ENCODE assay signal across 12 cellular contexts in genomic region chr21:25487046-25487594, GRCh38.
DNase-seq lines count a peak whose midpoint lies in the region; ATAC-seq, FAIRE-seq and TF ChIP-seq lines count a peak whose summit lies in the region.
"Had no signal": no experiment of that assay in that cellular context is flagged by ENCODE, and none has a peak within 500 bp of the region (broad histone marks: within the 10 kb centered on the region; RNA-seq: fewer than 3 reads in every experiment).

No MANE protein-coding gene starts in this region.

- peak overlapping the region; percentile 49 for H3K4me3 Mint-ChIP-seq in activated B cell treated with CpG ODN at 0.5 μM for 24 hours

- H3K9me3 Mint-ChIP-seq in activated B cell treated with CpG ODN at 0.5 μM for 24 hours = peaks cover 7% of the 10 kb centered on the region

- peak; percentile 23; the same call in 1 of the 2 replicates for TF ChIP-seq POLR2A in GM12891 (IDR thresholded peaks at IDR 0.05; ENCODE audit: low read depth, low read length)
- no peak for TF ChIP-seq POLR2A in ovary (IDR thresholded peaks at IDR 0.05)

- WGBS in SK-N-SH (ENCODE audit: low lambda C conversion rate) = 66% methylated on average over 3 of the region's 3 CpGs
- WGBS in ovary, 3 donors = 70 to 76% (median 72%) methylated on average over 3 of the region's 3 CpGs

- TF ChIP-seq EP300 in SK-N-SH (IDR thresholded peaks at IDR 0.05; ENCODE audit: borderline replicate concordance in 1 of 2, low read depth in 1 of 2, low read length in 1 of 2) (no peak), ovary (IDR thresholded peaks at IDR 0.05) (no peak)

- no peak overlapping the region for H2AFZ ChIP-seq in SK-N-SH (ENCODE audit: low read depth)
- H2AFZ ChIP-seq in osteoblast (ENCODE audit: low read length) = no peak overlapping the region

- no peaks in the 10 kb centered on the region for H3F3A ChIP-seq in SK-N-SH (replicated peaks; ENCODE audit: insufficient read depth)

- CTCF ChIA-PET in activated B cell treated with CpG ODN at 0.5 μM for 24 hours (lab: Charles Lee) (interaction anchor here (0.7 to 1.5 kb wide), 2 partner anchors 19 to 20 kb away, joined by 3 to 6 read pairs; no protein-coding TSS in a partner anchor), SK-N-SH (lab: Yijun Ruan, JAX) (no interaction called here)

- POLR2A ChIA-PET in activated B cell treated with CpG ODN at 0.5 μM for 24 hours (lab: Charles Lee) = interaction anchor here (0.6 to 4.0 kb wide), 14 partner anchors 15 to 401 kb away, joined by 3 to 30 read pairs (median 6); no protein-coding TSS in a partner anchor
- POLR2A ChIA-PET in SK-N-SH (lab: Yijun Ruan, JAX) = no interaction called here

- H3K79me2 ChIP-seq in SK-N-SH (ENCODE audit: insufficient read depth) = no peaks in the 10 kb centered on the region
- no peaks in the 10 kb centered on the region for H3K79me2 ChIP-seq in osteoblast (ENCODE audit: insufficient read depth, low read length)

- peak; percentile 56 for ATAC-seq in GM19467 (IDR thresholded peaks at IDR 0.05; ENCODE audit: unreplicated experiment)
- peak; percentile 68 for ATAC-seq in HG03135 (IDR thresholded peaks at IDR 0.05; ENCODE audit: unreplicated experiment)
- peak; percentile 85 for ATAC-seq in activated B cell treated with CpG ODN at 0.5 μM for 24 hours (ENCODE audit: low read depth)
- ATAC-seq: gastrocnemius medialis had no signal

- TF ChIP-seq RAD21 in SK-N-SH (IDR thresholded peaks at IDR 0.05; ENCODE audit: low read length) = no peak

- no peak overlapping the region for H3K27ac ChIP-seq in SK-N-SH (ENCODE audit: low read depth in 2 of 2, low read length in 1 of 2)
- no peak overlapping the region for H3K27ac ChIP-seq in ovary
- H3K27ac ChIP-seq in osteoblast (ENCODE audit: low read depth, low read length) = no peak overlapping the region
- H3K27ac ChIP-seq: gastrocnemius medialis, SJCRH30, stomach had no signal

- peaks cover 11% of the 10 kb centered on the region; the same call in 1 of the 2 replicates for H3K9me3 ChIP-seq in SK-N-SH
- no peaks in the 10 kb centered on the region for H3K9me3 ChIP-seq in ovary
- H3K9me3 ChIP-seq in osteoblast (ENCODE audit: low read depth, low read length) = no peaks in the 10 kb centered on the region
- H3K9me3 ChIP-seq: gastrocnemius medialis, SJCRH30 had no signal

- DNase-seq in GM12891 (ENCODE audit: insufficient read length, low spot score) = no peak
- DNase-seq in activated B cell treated with CpG ODN at 0.5 μM for 24 hours = no peak
- no peak for DNase-seq in SK-N-SH
- no peak for DNase-seq in ovary
- DNase-seq in osteoblast (ENCODE audit: insufficient read length, low spot score, missing footprints) = no peak
- no peak for DNase-seq in NCI-H2171 (lab: John Stamatoyannopoulos, UW)
- DNase-seq: amygdala, gastrocnemius medialis, SJCRH30, stomach had no signal

- no peak for TF ChIP-seq CTCF in activated B cell treated with CpG ODN at 0.5 μM for 24 hours (IDR thresholded peaks at IDR 0.05)
- TF ChIP-seq CTCF in SK-N-SH (IDR thresholded peaks at IDR 0.05) = no peak
- no peak for TF ChIP-seq CTCF in ovary (IDR thresholded peaks at IDR 0.05)
- no peak for TF ChIP-seq CTCF in osteoblast (IDR thresholded peaks at IDR 0.05; ENCODE audit: extremely low read depth, low read depth, low read length)

- no peak overlapping the region for H3K4me3 ChIP-seq in SK-N-SH (ENCODE audit: low read depth in 2 of 2, low read length in 1 of 2)
- no peak overlapping the region for H3K4me3 ChIP-seq in ovary
- H3K4me3 ChIP-seq in osteoblast (ENCODE audit: insufficient read depth, low read length) = no peak overlapping the region
- H3K4me3 ChIP-seq: gastrocnemius medialis, SJCRH30, stomach had no signal

- H3K36me3 Mint-ChIP-seq in activated B cell treated with CpG ODN at 0.5 μM for 24 hours (ENCODE audit: low read depth) = no peaks in the 10 kb centered on the region

- H3K4me1 ChIP-seq in SK-N-SH (ENCODE audit: control insufficient read depth in 1 of 2, insufficient read depth in 2 of 2, low read depth in 1 of 2, low read length in 1 of 2) (peaks cover 0 to 3% of the 10 kb centered on the region in 2 experiments; a peak in 1 of 4 replicates), ovary (ENCODE audit: insufficient read depth) (no peaks in the 10 kb centered on the region), osteoblast (ENCODE audit: insufficient read depth, low read length) (no peaks in the 10 kb centered on the region)
- H3K4me1 ChIP-seq: gastrocnemius medialis, SJCRH30, stomach had no signal

- FAIRE-seq in GM12891 (lab: Jason Lieb, UNC) = peak; percentile 88

- H3K9ac ChIP-seq in SK-N-SH = no peak overlapping the region

- H3K36me3 ChIP-seq in SK-N-SH (replicated peaks in 1 of 2; ENCODE audit: control insufficient read depth in 1 of 2, insufficient read depth in 2 of 2, low read length in 1 of 2) (no peaks in the 10 kb centered on the region), ovary (no peaks in the 10 kb centered on the region), osteoblast (ENCODE audit: insufficient read depth, low read length) (no peaks in the 10 kb centered on the region)
- H3K36me3 ChIP-seq: gastrocnemius medialis, SJCRH30, stomach had no signal

- H4K20me1 ChIP-seq in SK-N-SH (ENCODE audit: insufficient read depth) = no peaks in the 10 kb centered on the region
- no peaks in the 10 kb centered on the region for H4K20me1 ChIP-seq in osteoblast (ENCODE audit: insufficient read depth, low read length)

- intact Hi-C loops in activated B cell treated with CpG ODN at 0.5 μM for 24 hours (cut with micrococcal nuclease) (loop anchor here (1.0 to 10.0 kb wide), 9 partner anchors 15 to 302 kb away; no protein-coding TSS in a partner anchor), ovary (cut with DNase I) (no loop called here)

- H3K27ac Mint-ChIP-seq in activated B cell treated with CpG ODN at 0.5 μM for 24 hours = peak overlapping the region; percentile 90

- no peaks in the 10 kb centered on the region for H3K9me2 ChIP-seq in SK-N-SH

- H3K27me3 Mint-ChIP-seq in activated B cell treated with CpG ODN at 0.5 μM for 24 hours = no peaks in the 10 kb centered on the region

- peaks cover 73% of the 10 kb centered on the region for H3K4me1 Mint-ChIP-seq in activated B cell treated with CpG ODN at 0.5 μM for 24 hours

- H3K4me2 ChIP-seq in SK-N-SH (no peak overlapping the region), osteoblast (ENCODE audit: insufficient read depth, low read length) (no peak overlapping the region)

- H3K27me3 ChIP-seq in SK-N-SH (ENCODE audit: insufficient read depth) (no peaks in the 10 kb centered on the region), ovary (no peaks in the 10 kb centered on the region), osteoblast (ENCODE audit: insufficient read depth, low read length) (no peaks in the 10 kb centered on the region)
- H3K27me3 ChIP-seq: gastrocnemius medialis, SJCRH30, stomach had no signal

TF ChIP-seq in GM12891, 5 proteins besides CTCF, POLR2A, EP300 and RAD21:
- TF ChIP-seq POU2F2 (IDR thresholded peaks at IDR 0.05; ENCODE audit: low read depth, low read length) = no peak
- TF ChIP-seq SPI1 (IDR thresholded peaks at IDR 0.05; ENCODE audit: low read depth, low read length) = peak; percentile 38
- TF ChIP-seq PAX5 (IDR thresholded peaks at IDR 0.05; ENCODE audit: insufficient read depth, low read length, severe bottlenecking) = no peak
- TF ChIP-seq POLR2AphosphoS5 (IDR thresholded peaks at IDR 0.05; ENCODE audit: low read depth, low read length) = no peak
- no peak for TF ChIP-seq TAF1 (IDR thresholded peaks at IDR 0.05; ENCODE audit: low read depth, low read length)
TF ChIP-seq in GM12891: peak in this region for 1.

TF ChIP-seq in SK-N-SH, 30 proteins besides CTCF, POLR2A, EP300 and RAD21:
- TF ChIP-seq ELF1 (IDR thresholded peaks at IDR 0.05) (no peak), USF1 (IDR thresholded peaks at IDR 0.05; ENCODE audit: borderline replicate concordance, low read depth) (no peak), NFIC (IDR thresholded peaks at IDR 0.05; ENCODE audit: borderline replicate concordance) (no peak)
